8 cellular contexts compared by ENCODE assay signal in genomic region chr2:70084973-70085710, GRCh38. TPM values are rescaled to one million over a fixed set of nuclear protein-coding genes. Genes with fewer than 3 reads are reported as not detected.
DNase-seq lines count a peak whose midpoint lies in the region; ATAC-seq and TF ChIP-seq lines count a peak whose summit lies in the region.

No MANE protein-coding gene starts in this region.

- peaks cover 27 to 70% (median 51%) of the 10 kb centered on the region in 4 donors for H3K4me1 Mint-ChIP-seq in CD4-positive, CD25-positive, alpha-beta regulatory T cell
- H3K4me1 Mint-ChIP-seq in stimulated activated naive CD8-positive, alpha-beta T cell treated with anti-CD3 and anti-CD28 coated beads, Interleukin-15, Interleukin-2, amounts not matched to agents 100 ng/mL and 50 ng/mL, for 24 hours (ENCODE audit: low read depth): peaks cover 59% of the 10 kb centered on the region

- peak overlapping the region; percentile 100 for H3K27ac Mint-ChIP-seq in CD4-positive, CD25-positive, alpha-beta regulatory T cell
- H3K27ac Mint-ChIP-seq in stimulated activated naive CD8-positive, alpha-beta T cell treated with anti-CD3 and anti-CD28 coated beads, Interleukin-15, Interleukin-2, amounts not matched to agents 100 ng/mL and 50 ng/mL, for 24 hours: peak overlapping the region; percentile 100

- H3K4me3 ChIP-seq in CD4-positive, CD25-positive, alpha-beta regulatory T cell (ENCODE audit: low read depth, low read length): peak overlapping the region; percentile 77
- H3K4me3 ChIP-seq in LNCaP clone FGC (ENCODE audit: low read depth, low read length) (peak overlapping the region; percentile 62), coronary artery (peak overlapping the region; percentile 84), mononuclear cell (ENCODE audit: low read length) (peak overlapping the region; percentile 99)

- peak; percentile 55 to 82 (median 62) for DNase-seq in CD4-positive, CD25-positive, alpha-beta regulatory T cell
- no peak for DNase-seq in LNCaP clone FGC (ENCODE audit: low read depth)
- DNase-seq in activated CD4-positive, alpha-beta T cell treated with anti-CD3 and anti-CD28 coated beads for 24 hours (ENCODE audit: low read depth in 2 of 2): peak; percentile 41 to 46
- no peak for DNase-seq in coronary artery (ENCODE audit: low spot score)
- no peak for DNase-seq in HuH-7.5 (ENCODE audit: low spot score)

- peaks cover 29% of the 10 kb centered on the region for H3K36me3 ChIP-seq in CD4-positive, CD25-positive, alpha-beta regulatory T cell (ENCODE audit: control insufficient read depth, insufficient read depth, low read length)

- no peaks in the 10 kb centered on the region for H3K9me3 Mint-ChIP-seq in CD4-positive, CD25-positive, alpha-beta regulatory T cell
- H3K9me3 Mint-ChIP-seq in stimulated activated naive CD8-positive, alpha-beta T cell treated with anti-CD3 and anti-CD28 coated beads, Interleukin-15, Interleukin-2, amounts not matched to agents 100 ng/mL and 50 ng/mL, for 24 hours: no peaks in the 10 kb centered on the region

- peak; percentile 15 to 23 for ATAC-seq in CD4-positive, CD25-positive, alpha-beta regulatory T cell (ENCODE audit: low read depth in 2 of 2)
- ATAC-seq in GM18502 (IDR thresholded peaks at IDR 0.05; ENCODE audit: poor library complexity, unreplicated experiment): no peak

- H3K27me3 ChIP-seq in CD4-positive, CD25-positive, alpha-beta regulatory T cell (ENCODE audit: control insufficient read depth, insufficient read depth, low read length): no peaks in the 10 kb centered on the region
- no peaks in the 10 kb centered on the region for H3K27me3 ChIP-seq in mononuclear cell (ENCODE audit: insufficient read depth, low read length)

- H3K27me3 Mint-ChIP-seq in CD4-positive, CD25-positive, alpha-beta regulatory T cell: peaks cover 12% of the 10 kb centered on the region
- peaks cover 4% of the 10 kb centered on the region for H3K27me3 Mint-ChIP-seq in stimulated activated naive CD8-positive, alpha-beta T cell treated with anti-CD3 and anti-CD28 coated beads, Interleukin-15, Interleukin-2, amounts not matched to agents 100 ng/mL and 50 ng/mL, for 24 hours

- peak overlapping the region; percentile 97 to 98 (median 98) for H3K4me3 Mint-ChIP-seq in CD4-positive, CD25-positive, alpha-beta regulatory T cell
- peak overlapping the region; percentile 97 for H3K4me3 Mint-ChIP-seq in stimulated activated naive CD8-positive, alpha-beta T cell treated with anti-CD3 and anti-CD28 coated beads, Interleukin-15, Interleukin-2, amounts not matched to agents 100 ng/mL and 50 ng/mL, for 24 hours

- H3K27ac ChIP-seq in CD4-positive, CD25-positive, alpha-beta regulatory T cell (ENCODE audit: insufficient read depth, low read length, poor library complexity, severe bottlenecking): peak overlapping the region; percentile 100
- peak overlapping the region; percentile 99 to 100 for H3K27ac ChIP-seq in coronary artery

- H3K9me3 ChIP-seq in CD4-positive, CD25-positive, alpha-beta regulatory T cell (ENCODE audit: control insufficient read depth in 2 of 2, low read length in 2 of 2): no peaks in the 10 kb centered on the region
- H3K9me3 ChIP-seq in mononuclear cell (ENCODE audit: low read depth, low read length): no peaks in the 10 kb centered on the region

- peaks cover 45% of the 10 kb centered on the region for H3K36me3 Mint-ChIP-seq in CD4-positive, CD25-positive, alpha-beta regulatory T cell
- H3K36me3 Mint-ChIP-seq in stimulated activated naive CD8-positive, alpha-beta T cell treated with anti-CD3 and anti-CD28 coated beads, Interleukin-15, Interleukin-2, amounts not matched to agents 100 ng/mL and 50 ng/mL, for 24 hours (ENCODE audit: low read depth): peaks cover 59% of the 10 kb centered on the region

- no peak for TF ChIP-seq CTCF in LNCaP clone FGC (IDR thresholded peaks at IDR 0.05; ENCODE audit: control insufficient read depth, extremely low read depth, insufficient read depth)
- no peak for TF ChIP-seq CTCF in coronary artery (IDR thresholded peaks at IDR 0.05)

- peaks cover 76% of the 10 kb centered on the region for H3K4me1 ChIP-seq in CD4-positive, CD25-positive, alpha-beta regulatory T cell (ENCODE audit: control insufficient read depth, insufficient read depth, low read length, poor library complexity, severe bottlenecking)
- peaks cover 61% of the 10 kb centered on the region for H3K4me1 ChIP-seq in mononuclear cell (ENCODE audit: insufficient read depth, low read length)

RNA-seq across cellular contexts. Expression of gene PCBP1, which starts 2.1 kb away (rescaled TPM):
- total RNA-seq in CD4-positive, CD25-positive, alpha-beta regulatory T cell: 330 TPM
- 100 to 1,000 TPM; 131 to 188 (median 173) TPM for polyA plus RNA-seq in CD4-positive, CD25-positive, alpha-beta regulatory T cell
- 91.0 TPM for total RNA-seq in mononuclear cell

Comparison
In these comparisons a context has a peak if more than half of its experiments do, and no peak if none do; other contexts are left out.
1. DNase-seq: peak in CD4-positive, CD25-positive, alpha-beta regulatory T cell (3 of 3) and activated CD4-positive, alpha-beta T cell treated with anti-CD3 and anti-CD28 coated beads for 24 hours (2 of 2); none in LNCaP clone FGC (single experiment), coronary artery (single experiment) and HuH-7.5 (single experiment).
2. Peak in every context shown above with its lines, with median percentiles within 50 percentile points of each other: H3K4me3 ChIP-seq.